In the genomic region with DNA sequence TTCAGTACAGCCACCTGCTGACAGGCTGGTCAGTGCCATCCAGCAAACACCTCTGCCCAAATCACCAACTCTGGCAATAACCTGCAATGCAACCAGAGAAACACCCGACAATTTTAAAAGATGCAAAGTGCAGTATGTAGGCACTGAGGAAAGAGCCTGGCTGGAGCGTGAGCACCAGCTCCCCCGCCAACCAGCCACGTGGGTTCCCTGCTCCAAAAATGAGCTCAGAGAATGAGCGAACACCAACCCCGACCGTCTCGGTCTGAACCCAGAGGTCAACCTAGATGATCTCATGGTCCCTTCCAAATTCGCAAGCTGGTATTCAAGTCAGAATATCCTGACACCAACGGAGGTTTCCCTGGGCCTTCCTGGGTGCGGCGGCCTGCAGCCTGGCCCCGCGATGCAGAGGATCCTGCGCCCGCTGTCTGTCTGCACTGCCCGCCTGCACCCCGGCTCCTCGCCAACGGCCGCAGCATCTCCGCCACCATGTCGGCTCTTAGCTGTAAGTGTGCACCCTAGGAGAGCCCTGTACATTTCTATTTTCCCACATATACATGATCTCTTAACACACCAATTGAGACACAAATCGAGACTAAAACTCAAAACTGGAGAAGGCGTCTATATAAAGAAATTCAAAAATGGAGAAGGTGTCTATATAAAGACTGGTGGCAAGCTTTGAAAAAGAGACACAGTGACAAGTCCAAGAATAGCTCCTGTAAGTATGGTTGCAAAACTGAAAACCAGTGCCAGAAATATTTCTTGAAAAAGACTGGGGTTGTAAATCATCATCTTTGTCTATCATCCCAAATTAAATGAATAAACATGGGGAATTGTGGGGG, we compare ENCODE assay signal across 22 cellular contexts. TPM values are rescaled to one million over a fixed set of nuclear protein-coding genes. Genes with fewer than 3 reads are reported as not detected.
DNase-seq lines count a peak whose midpoint lies in the region; ATAC-seq, FAIRE-seq and TF ChIP-seq lines count a peak whose summit lies in the region.
"Had no signal": no experiment of that assay in that cellular context is flagged by ENCODE, and none has a peak within 500 bp of the region (broad histone marks: within the 10 kb centered on the region; RNA-seq: fewer than 3 reads in every experiment).

No MANE protein-coding gene starts in this region.

- H3K36me3 Mint-ChIP-seq in GM23338 (ENCODE audit: low read depth) (peaks cover 19% of the 10 kb centered on the region), astrocyte (ENCODE audit: low read depth, unreplicated experiment) (peaks cover 24% of the 10 kb centered on the region)

- TF ChIP-seq CTCF in GM23338 (conservative IDR thresholded peaks at IDR 0.05; ENCODE audit: low read depth in 2 of 2) (no peak), astrocyte (IDR thresholded peaks at IDR 0.05; ENCODE audit: insufficient read depth, low read depth, low read length) (no peak), gastrocnemius medialis (IDR thresholded peaks at IDR 0.05 in 4 of 5, conservative IDR thresholded peaks at IDR 0.05 in 1 of 5) (no peak), mucosa of descending colon (IDR thresholded peaks at IDR 0.05) (no peak)

- H3K27ac Mint-ChIP-seq in GM23338 (no peak overlapping the region; the same call in 1 of the 2 replicates), astrocyte (ENCODE audit: unreplicated experiment) (peak overlapping the region; percentile 34)
- H3K27ac Mint-ChIP-seq: IgD-negative memory B cell had no signal

- H3K9ac ChIP-seq in astrocyte (ENCODE audit: low read length), result no peak overlapping the region

- in situ Hi-C loops in gastrocnemius medialis (cut with MboI; ENCODE audit: low sequenced_read_pairs in 4 of 4), result loop anchor here in 2 of 4 donors (25.0 kb wide), 2 partner anchors 112 to 138 kb away; a partner anchor contains a TSS

- no peaks in the 10 kb centered on the region for H3K4me1 ChIP-seq in GM23338 (ENCODE audit: insufficient read depth)
- H3K4me1 ChIP-seq in astrocyte (ENCODE audit: insufficient read depth, low read length), result no peaks in the 10 kb centered on the region
- H3K4me1 ChIP-seq in gastrocnemius medialis, result peaks cover 43 to 56% of the 10 kb centered on the region in 2 donors
- peaks cover 2% of the 10 kb centered on the region for H3K4me1 ChIP-seq in mucosa of descending colon (ENCODE audit: low read depth)
- H3K4me1 ChIP-seq: HAP-1 had no signal

- no peaks in the 10 kb centered on the region for H3K27me3 ChIP-seq in GM23338 (ENCODE audit: insufficient read depth)
- no peaks in the 10 kb centered on the region for H3K27me3 ChIP-seq in astrocyte (ENCODE audit: insufficient read depth, low read length)
- H3K27me3 ChIP-seq in gastrocnemius medialis, result no peaks in the 10 kb centered on the region
- no peaks in the 10 kb centered on the region for H3K27me3 ChIP-seq in H7 (ENCODE audit: control insufficient read depth, insufficient read depth, low read length)
- H3K27me3 ChIP-seq: Peyer's patch had no signal

- no peak for TF ChIP-seq POLR2A in gastrocnemius medialis (IDR thresholded peaks at IDR 0.05)

- H3K9me2 ChIP-seq in GM23338 (ENCODE audit: insufficient read depth), result no peaks in the 10 kb centered on the region

- H4K20me1 ChIP-seq in GM23338 (replicated peaks; ENCODE audit: insufficient read depth) (peaks cover 28% of the 10 kb centered on the region), astrocyte (ENCODE audit: insufficient read depth, low read length) (peaks cover 83% of the 10 kb centered on the region)

- H3K9me3 ChIP-seq in astrocyte (ENCODE audit: insufficient read depth, low read depth, low read length) (no peaks in the 10 kb centered on the region), gastrocnemius medialis (no peaks in the 10 kb centered on the region), mucosa of descending colon (no peaks in the 10 kb centered on the region)
- H3K9me3 ChIP-seq: HAP-1, Peyer's patch had no signal

- no peak for FAIRE-seq in astrocyte (lab: Jason Lieb, UNC)
- FAIRE-seq: HTR-8/SVneo had no signal

- no peaks in the 10 kb centered on the region for H3K9me3 Mint-ChIP-seq in GM23338
- H3K9me3 Mint-ChIP-seq in astrocyte (ENCODE audit: unreplicated experiment), result peaks cover 3% of the 10 kb centered on the region
- H3K9me3 Mint-ChIP-seq: CD4-positive, CD25-positive, alpha-beta regulatory T cell; IgD-negative memory B cell had no signal

- H2AFZ ChIP-seq in GM23338 (no peak overlapping the region), astrocyte (ENCODE audit: low read depth, low read length) (no peak overlapping the region)

- H3K4me3 ChIP-seq in GM23338 (no peak overlapping the region), astrocyte (ENCODE audit: insufficient read depth, low read depth, low read length) (no peak overlapping the region), gastrocnemius medialis (peak overlapping the region in 1 of 4 donors; percentile 23), mucosa of descending colon (no peak overlapping the region), H7 (ENCODE audit: insufficient read depth, low read depth, low read length) (no peak overlapping the region)
- H3K4me3 ChIP-seq: HAP-1, Peyer's patch had no signal

- intact Hi-C loops in gastrocnemius medialis (cut with DNase I; ENCODE audit: low total_unique reads) (no loop called here), mucosa of descending colon (cut with DNase I, micrococcal nuclease) (no loop called here)

- H3K4me1 Mint-ChIP-seq in GM23338, result no peaks in the 10 kb centered on the region; the same call in 2 of the 3 replicates
- no peaks in the 10 kb centered on the region for H3K4me1 Mint-ChIP-seq in astrocyte (ENCODE audit: low read depth, unreplicated experiment)

- ATAC-seq in GM23338 (no peak), gastrocnemius medialis (peak in 1 of 2 donors; percentile 62), mucosa of descending colon (no peak)

- H3K79me2 ChIP-seq in GM23338 (replicated peaks; ENCODE audit: insufficient read depth) (peaks cover 70% of the 10 kb centered on the region), astrocyte (ENCODE audit: insufficient read depth, low read length) (peaks cover 87% of the 10 kb centered on the region)

- no peak overlapping the region for H3K4me2 ChIP-seq in GM23338
- H3K4me2 ChIP-seq in astrocyte (ENCODE audit: low read length), result no peak overlapping the region

- H3K4me3 Mint-ChIP-seq in GM23338, result no peak overlapping the region
- H3K4me3 Mint-ChIP-seq in astrocyte (ENCODE audit: unreplicated experiment), result no peak overlapping the region

- H3K27me3 Mint-ChIP-seq in GM23338 (ENCODE audit: insufficient read depth, low read depth, poor library complexity) (peaks cover 6% of the 10 kb centered on the region), astrocyte (ENCODE audit: low read depth, unreplicated experiment) (no peaks in the 10 kb centered on the region)
- H3K27me3 Mint-ChIP-seq: CD4-positive, CD25-positive, alpha-beta regulatory T cell; IgD-negative memory B cell had no signal

- H3F3A ChIP-seq in GM23338 (replicated peaks; ENCODE audit: low read depth), result no peaks in the 10 kb centered on the region

- H3K27ac ChIP-seq in GM23338 (ENCODE audit: low read depth), result peak overlapping the region; percentile 32; the same call in 1 of the 2 replicates
- no peak overlapping the region for H3K27ac ChIP-seq in astrocyte (ENCODE audit: low read depth, low read length)
- peak overlapping the region; percentile 37 to 59 (median 44) for H3K27ac ChIP-seq in gastrocnemius medialis
- H3K27ac ChIP-seq: HL-60, Peyer's patch had no signal

- H3K36me3 ChIP-seq in GM23338 (ENCODE audit: insufficient read depth) (no peaks in the 10 kb centered on the region), astrocyte (ENCODE audit: insufficient read depth, low read length) (peaks cover 4% of the 10 kb centered on the region), gastrocnemius medialis (peaks cover 0 to 27% of the 10 kb centered on the region in 2 donors), mucosa of descending colon (ENCODE audit: low read depth) (no peaks in the 10 kb centered on the region), H7 (replicated peaks; ENCODE audit: control insufficient read depth, insufficient read depth, low read length) (peaks cover 10% of the 10 kb centered on the region)
- H3K36me3 ChIP-seq: HAP-1 had no signal

- DNase-seq in GM23338 (ENCODE audit: low spot score) (no peak), MV-4-11 (lab: John Stamatoyannopoulos, UW) (peak; percentile 49), astrocyte (ENCODE audit: low read depth) (no peak), gastrocnemius medialis (no peak), AG08396 (ENCODE audit: low spot score) (no peak), mucosa of descending colon (no peak), NCI-H1417 (lab: John Stamatoyannopoulos, UW) (no peak), H7 (no peak)
- DNase-seq: AML-193; CD4-positive, CD25-positive, alpha-beta regulatory T cell; EL; Kasumi-1; NCI-H1436; NCI-H2029 treated with DMSO at 0.1 percent for 48 hours; NCI-H510A; NCI-H774; Peyer's patch; SIG-M5 had no signal

TF ChIP-seq in GM23338, 12 proteins besides CTCF, POLR2A, EP300 and RAD21 (continues in another document):
- no peak for TF ChIP-seq EZH2phosphoT487 (IDR thresholded peaks at IDR 0.05; ENCODE audit: unreplicated experiment)
- TF ChIP-seq, protein P1, sequence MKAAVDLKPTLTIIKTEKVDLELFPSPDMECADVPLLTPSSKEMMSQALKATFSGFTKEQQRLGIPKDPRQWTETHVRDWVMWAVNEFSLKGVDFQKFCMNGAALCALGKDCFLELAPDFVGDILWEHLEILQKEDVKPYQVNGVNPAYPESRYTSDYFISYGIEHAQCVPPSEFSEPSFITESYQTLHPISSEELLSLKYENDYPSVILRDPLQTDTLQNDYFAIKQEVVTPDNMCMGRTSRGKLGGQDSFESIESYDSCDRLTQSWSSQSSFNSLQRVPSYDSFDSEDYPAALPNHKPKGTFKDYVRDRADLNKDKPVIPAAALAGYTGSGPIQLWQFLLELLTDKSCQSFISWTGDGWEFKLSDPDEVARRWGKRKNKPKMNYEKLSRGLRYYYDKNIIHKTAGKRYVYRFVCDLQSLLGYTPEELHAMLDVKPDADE (IDR thresholded peaks at IDR 0.05), result no peak

RNA-seq across cellular contexts. Expression of a gene that starts 22.8 kb away (rescaled TPM):
- 76.5 and 95.1 TPM in 2 replicates for total RNA-seq in GM23338 (2014; rRNA removed; shearing (Covaris generic))
- polyA plus RNA-seq in GM23338 (2016; fragmentation: Nextera tagmentation; extraction: Ambion mirVana), result 40.7 and 42.2 TPM in 2 replicates
- 109 and 114 TPM in 2 replicates for total RNA-seq in astrocyte
- total RNA-seq in gastrocnemius medialis, result 10 to 100 TPM; 25.4 to 40.7 (median 31.2) TPM
- 10 to 100 TPM; 35.9 to 63.1 (median 38.2) TPM for total RNA-seq in mucosa of descending colon
- total RNA-seq in H7 (2014; rRNA removed; shearing (Covaris generic)), result 44.5 and 46.9 TPM in 2 replicates

RNA-seq across cellular contexts. Expression of a gene that starts 48.2 kb away (rescaled TPM):
- total RNA-seq in GM23338 (2014; rRNA removed; shearing (Covaris generic)), result 7.7 and 8.9 TPM in 2 replicates
- polyA plus RNA-seq in GM23338 (2016; fragmentation: Nextera tagmentation; extraction: Ambion mirVana), result 2.2 and 2.3 TPM in 2 replicates
- total RNA-seq in astrocyte (12.0 and 18.2 TPM in 2 replicates), gastrocnemius medialis (100 to 1,000 TPM in 1 of 4 donors, 10 to 100 TPM in 3; 19.3 to 448 (median 33.4) TPM), mucosa of descending colon (10 to 100 TPM; 16.7 to 26.5 (median 25.6) TPM)
- 2.6 and 5.3 TPM in 2 replicates for total RNA-seq in H7 (2014; rRNA removed; shearing (Covaris generic))
